ENCODE assay signal across 24 cellular contexts in genomic region chr19:57437931-57438330, GRCh38. TPM values are rescaled to one million over a fixed set of nuclear protein-coding genes. Genes with fewer than 3 reads are reported as not detected.
"Had no signal": no experiment of that assay in that cellular context is flagged by ENCODE, and none has a peak within 500 bp of the region (broad histone marks: within the 10 kb centered on the region; RNA-seq: fewer than 3 reads in every experiment).

No MANE protein-coding gene starts in this region.

- H3K27me3 ChIP-seq: breast epithelium, gastroesophageal sphincter, heart left ventricle, right lobe of liver, testis had no signal

- H3K27ac ChIP-seq: breast epithelium, gastroesophageal sphincter, heart left ventricle, lower lobe of right lung, right lobe of liver, testis had no signal

- H3K4me3 Mint-ChIP-seq: activated CD8-positive, alpha-beta T cell treated with anti-CD3 and anti-CD28 coated beads, Interleukin-2, amount 10 ng/mL, durations not matched to agents 7 days and 5 days; central memory CD8-positive, alpha-beta T cell; T-cell; T-helper 2 cell treated with Interferon-gamma antibody and Interleukin-4, amounts not matched to agents 5 μg/mL and 100 μg/mL, for 36 hours had no signal

- H3K4me3 ChIP-seq: breast epithelium, gastroesophageal sphincter, heart left ventricle, lower lobe of right lung, right lobe of liver, testis had no signal

- H3K4me1 ChIP-seq: testis had no signal

- H3K36me3 ChIP-seq: breast epithelium, lower lobe of right lung had no signal

- H3K27ac Mint-ChIP-seq: activated CD8-positive, alpha-beta T cell treated with anti-CD3 and anti-CD28 coated beads, Interleukin-2, amount 10 ng/mL, durations not matched to agents 7 days and 5 days; activated T-helper 1 cell treated with anti-CD3 and anti-CD28 coated beads, Interleukin-12 subunit alpha, Interleukin-12 subunit beta, Interleukin-2, Interleukin-4 antibody, amounts not matched to agents 30 ng/mL and 10 ng/mL and 1 ng/mL, durations not matched to agents 14 hours and 24 hours and 36 hours; T-cell; T-helper 2 cell treated with Interferon-gamma antibody and Interleukin-4, amounts not matched to agents 5 μg/mL and 100 μg/mL, for 36 hours had no signal

- DNase-seq: activated CD4-positive, alpha-beta T cell treated with anti-CD3 and anti-CD28 coated beads for 1 hour; activated CD4-positive, alpha-beta T cell treated with anti-CD3 and anti-CD28 coated beads, Interleukin-2, amount 50 U/mL, for 1 hour; activated CD8-positive, alpha-beta T cell treated with anti-CD3 and anti-CD28 coated beads, Interleukin-2, amount 10 ng/mL, durations not matched to agents 7 days and 5 days; activated gamma-delta T cell; activated naive CD4-positive, alpha-beta T cell treated with anti-CD3 and anti-CD28 coated beads, Interleukin-2, amount 50 U/mL, for 16 hours; aorta; effector memory CD4-positive, alpha-beta T cell; heart left ventricle; lower lobe of right lung; naive B cell; occipital lobe; posterior cingulate gyrus; right lobe of liver; small intestine; stimulated activated CD4-positive, alpha-beta T cell treated with anti-CD3 and anti-CD28 coated beads, Interleukin-2, amount 100 ng/mL, for 24 hours; stimulated activated naive CD4-positive, alpha-beta T cell; T-cell; testis; trophoblast cell had no signal

- H3K27me3 Mint-ChIP-seq: central memory CD8-positive, alpha-beta T cell; naive B cell; T-cell had no signal

- H3K9me3 ChIP-seq: testis had no signal

RNA-seq across cellular contexts. Expression of gene VN1R1, which starts 19.0 kb away (rescaled TPM):
- total RNA-seq: activated T-helper 1 cell treated with anti-CD3 and anti-CD28 coated beads, Interleukin-12 subunit alpha, Interleukin-12 subunit beta, Interleukin-2, Interleukin-4 antibody, amounts not matched to agents 30 ng/mL and 10 ng/mL and 1 ng/mL, durations not matched to agents 14 hours and 24 hours and 36 hours had no signal
